13 cellular contexts compared by ENCODE assay signal in genomic region chr1:160127865-160128523, GRCh38. TPM values are rescaled to one million over a fixed set of nuclear protein-coding genes. Genes with fewer than 3 reads are reported as not detected.
A peak's percentile ranks its signal among the peaks of the same experiment; 100 is the strongest.
DNase-seq lines count a peak whose midpoint lies in the region; ATAC-seq, FAIRE-seq and TF ChIP-seq lines count a peak whose summit lies in the region.
"Had no signal": no experiment of that assay in that cellular context is flagged by ENCODE, and none has a peak within 500 bp of the region (broad histone marks: within the 10 kb centered on the region; RNA-seq: fewer than 3 reads in every experiment).

No MANE protein-coding gene starts in this region.

- RAD21 ChIA-PET in HCT116 (lab: Charles Lee; ENCODE audit: low non-redundant PET in 1 of 2, low total read pairs in 2 of 2, uncharacterized antibody in 2 of 2, unreplicated experiment in 2 of 2): no interaction called here

- no peak for FAIRE-seq in HTR-8/SVneo (lab: Jason Lieb, UNC)
- FAIRE-seq: colon, keratinocyte had no signal

- H3K27ac ChIP-seq in HCT116 (ENCODE audit: low read depth, low read length) (no peak overlapping the region), angular gyrus (ENCODE audit: low read depth, low read length) (peak overlapping the region; percentile 72), heart right ventricle (peak overlapping the region; percentile 12 to 88 (median 70)), subcutaneous abdominal adipose tissue (ENCODE audit: low read depth, low read length) (peak overlapping the region; percentile 91)

- H3K4me2 ChIP-seq in HCT116 (ENCODE audit: low read length): 0 out of 2 replicates have a peak overlapping the region, but pooled peaks have one; percentile 14

- no peak overlapping the region for H2AFZ ChIP-seq in HCT116 (ENCODE audit: low read depth, low read length, poor library complexity, severe bottlenecking)

- no peak for TF ChIP-seq CTCF in HCT116 (IDR thresholded peaks at IDR 0.05 in 2 of 3, conservative IDR thresholded peaks at IDR 0.05 in 1 of 3; ENCODE audit: borderline replicate concordance in 1 of 3, insufficient read depth in 1 of 3, low read depth in 2 of 3, low read length in 2 of 3)
- no peak for TF ChIP-seq CTCF in heart right ventricle (IDR thresholded peaks at IDR 0.05)

- no peak for TF ChIP-seq POLR2A in HCT116 (IDR thresholded peaks at IDR 0.05; ENCODE audit: borderline replicate concordance, extremely low read depth, insufficient read depth, insufficient read length)

- H3K4me1 ChIP-seq in HCT116 (ENCODE audit: control insufficient read depth in 1 of 2, insufficient read depth in 2 of 2, low read length in 2 of 2): peaks cover 15 to 31% of the 10 kb centered on the region in 2 experiments
- peaks cover 0 to 98% (median 58%) of the 10 kb centered on the region in 9 donors for H3K4me1 ChIP-seq in heart right ventricle
- H3K4me1 ChIP-seq in subcutaneous abdominal adipose tissue (ENCODE audit: control insufficient read depth in 5 of 5, insufficient read depth in 5 of 5, low read length in 5 of 5): peaks cover 0 to 80% (median 46%) of the 10 kb centered on the region in 5 donors

- H3K9me3 ChIP-seq in HCT116 (ENCODE audit: control insufficient read depth in 1 of 2, insufficient read depth in 1 of 2, low read depth in 1 of 2, low read length in 2 of 2) (no peaks in the 10 kb centered on the region), heart right ventricle (no peaks in the 10 kb centered on the region), subcutaneous abdominal adipose tissue (ENCODE audit: control insufficient read depth in 5 of 5, low read length in 5 of 5) (no peaks in the 10 kb centered on the region)

- H3K4me3 ChIP-seq in HCT116 (replicated peaks in 1 of 2; ENCODE audit: low read depth in 1 of 2, low read length in 2 of 2) (no peak overlapping the region), heart right ventricle (no peak overlapping the region), subcutaneous abdominal adipose tissue (ENCODE audit: low read depth in 1 of 5, low read length in 5 of 5) (no peak overlapping the region)

- H4K20me1 ChIP-seq in HCT116 (ENCODE audit: insufficient read depth): no peaks in the 10 kb centered on the region

- 0 out of 2 replicates have a peak, but pooled peaks cover 2% of the 10 kb centered on the region for H3K9me2 ChIP-seq in HCT116 (ENCODE audit: insufficient read depth)

- intact Hi-C loops in HCT116 (cut with micrococcal nuclease): no loop called here
- intact Hi-C loops in heart right ventricle (cut with DNase I): no loop called here

- H3K9ac ChIP-seq in HCT116 (ENCODE audit: low read length): no peak overlapping the region
- peak overlapping the region in 2 of 5 donors; percentile 23 to 35 for H3K9ac ChIP-seq in subcutaneous abdominal adipose tissue (ENCODE audit: low read length in 5 of 5)

- POLR2A ChIA-PET in HCT116 (lab: Charles Lee): interaction anchor here (1.2 kb wide), 1 partner anchor 20 kb away, joined by 3 read pairs; no protein-coding TSS in a partner anchor

- H3K36me3 ChIP-seq in HCT116 (ENCODE audit: control insufficient read depth in 1 of 2, insufficient read depth in 2 of 2, low read length in 2 of 2): no peaks in the 10 kb centered on the region
- peaks cover 0 to 91% (median 4%) of the 10 kb centered on the region in 9 donors for H3K36me3 ChIP-seq in heart right ventricle
- H3K36me3 ChIP-seq in subcutaneous abdominal adipose tissue (ENCODE audit: control insufficient read depth in 5 of 5, insufficient read depth in 5 of 5, low read length in 5 of 5): peaks cover 0 to 8% (median 0%) of the 10 kb centered on the region in 5 donors

- DNase-seq in HCT116 (ENCODE audit: low read depth, low spot score) (no peak), heart right ventricle (peak in 1 of 2 donors; percentile 33), HTR-8/SVneo (ENCODE audit: insufficient read length, low spot score) (no peak)
- DNase-seq: NCI-H524, T-helper 17 cell had no signal

- CTCF ChIA-PET in HCT116 (lab: Charles Lee): interaction anchor here (1.0 to 1.4 kb wide), 2 partner anchors 19 to 27 kb away, joined by 3 to 4 read pairs; no protein-coding TSS in a partner anchor

- TF ChIP-seq RAD21 in HCT116 (IDR thresholded peaks at IDR 0.05; ENCODE audit: low read depth): no peak

- H3K79me2 ChIP-seq in HCT116 (ENCODE audit: insufficient read depth, low read length): no peaks in the 10 kb centered on the region

- WGBS in heart right ventricle, 2 donors: 43 to 56% methylated on average over 7 of the region's 7 CpGs

- no TSS peak for BruUV-seq in HCT116 (replicated peaks; lab: Mats Ljungman, UMichigan)

- H3K27me3 ChIP-seq in HCT116 (ENCODE audit: insufficient read depth, low read length): no peaks in the 10 kb centered on the region
- no peaks in the 10 kb centered on the region for H3K27me3 ChIP-seq in heart right ventricle
- no peaks in the 10 kb centered on the region for H3K27me3 ChIP-seq in subcutaneous abdominal adipose tissue (ENCODE audit: control insufficient read depth in 5 of 5, insufficient read depth in 4 of 5, low read length in 5 of 5)

- ATAC-seq in HCT116 (peak; percentile 32; the same call in 1 of the 2 replicates), heart right ventricle (peak in 6 of 8 donors; percentile 6 to 75 (median 50)), HG03159 (IDR thresholded peaks at IDR 0.05; ENCODE audit: unreplicated experiment) (no peak), HG03135 (IDR thresholded peaks at IDR 0.05; ENCODE audit: unreplicated experiment) (no peak)
- ATAC-seq: T-helper 17 cell had no signal

TF ChIP-seq in HCT116, 20 proteins besides CTCF, POLR2A, EP300 and RAD21:
- no peak for TF ChIP-seq ATF3 (IDR thresholded peaks at IDR 0.05)
- no peak for TF ChIP-seq ZBTB33 (IDR thresholded peaks at IDR 0.05; ENCODE audit: extremely low read depth, insufficient replicate concordance, low read length)
- TF ChIP-seq EZH2phosphoT487 (IDR thresholded peaks at IDR 0.05; ENCODE audit: borderline replicate concordance): no peak

RNA-seq across cellular contexts. Expression of gene ATP1A2, which starts 12.4 kb away (rescaled TPM):
- total RNA-seq in HCT116 (2021; ENCODE audit: unreplicated experiment): not detected
- 0.01 TPM in 1 of 2 replicates, not detected in the other for polyA plus RNA-seq in HCT116 (2012)
- total RNA-seq in heart right ventricle: 100 to 1,000 TPM; 108 to 342 (median 207) TPM
- 10 to 100 TPM; 14.2 to 83.8 TPM for polyA plus RNA-seq in heart right ventricle
- total RNA-seq: pulmonary artery endothelial cell, T-helper 17 cell had no signal
- polyA plus RNA-seq: IgD-negative memory B cell, keratinocyte had no signal

RNA-seq across cellular contexts. Expression of gene ATP1A4, which starts 23.4 kb away (rescaled TPM):
- total RNA-seq in HCT116 (2021; ENCODE audit: unreplicated experiment) (not detected), heart right ventricle (1 to 10 TPM in 1 of 10 donors, under 1 TPM in 4, not detected in 5; 0.14 to 1.5 (median 0.50) TPM)
- polyA plus RNA-seq in HCT116 (2012): not detected in 2 replicates
- under 1 TPM; 0.04 to 0.29 TPM for polyA plus RNA-seq in heart right ventricle
- total RNA-seq: pulmonary artery endothelial cell had no signal
- polyA plus RNA-seq: IgD-negative memory B cell, keratinocyte had no signal

RNA-seq across cellular contexts. Expression of gene IGSF8, which starts 29.6 kb away (rescaled TPM):
- total RNA-seq in HCT116 (2021; ENCODE audit: unreplicated experiment): 35.6 TPM
- polyA plus RNA-seq in HCT116 (2012): 43.9 and 49.6 TPM in 2 replicates
- 10 to 100 TPM; 17.0 to 42.2 (median 20.6) TPM for total RNA-seq in heart right ventricle
- 10 to 100 TPM; 13.4 to 27.1 TPM for polyA plus RNA-seq in heart right ventricle

RNA-seq across cellular contexts. Expression of gene KCNJ9, which starts 46.7 kb away (rescaled TPM):
- total RNA-seq in HCT116 (2021; ENCODE audit: unreplicated experiment): 0.05 TPM
- polyA plus RNA-seq in HCT116 (2012): 0.05 and 0.06 TPM in 2 replicates
- total RNA-seq in heart right ventricle: under 1 TPM in 3 of 10 donors, not detected in 7; 0.06 to 0.09 (median 0.07) TPM
- polyA plus RNA-seq in heart right ventricle: under 1 TPM in 1 of 2 donors, not detected in 1; 0.01 TPM
- total RNA-seq: pulmonary artery endothelial cell, T-helper 17 cell had no signal
- polyA plus RNA-seq: IgD-negative memory B cell, keratinocyte had no signal

RNA-seq across cellular contexts. Expression of gene KCNJ10, which starts 58.0 kb away (rescaled TPM):
- 0.57 TPM for total RNA-seq in HCT116 (2021; ENCODE audit: unreplicated experiment)
- 0.12 TPM in 2 replicates for polyA plus RNA-seq in HCT116 (2012)
- total RNA-seq in heart right ventricle: 1 to 10 TPM in 1 of 10 donors, not detected in 9; 1.9 TPM
- under 1 TPM in 1 of 2 donors, not detected in 1; 0.09 TPM for polyA plus RNA-seq in heart right ventricle
- total RNA-seq: pulmonary artery endothelial cell, T-helper 17 cell had no signal
- polyA plus RNA-seq: IgD-negative memory B cell, keratinocyte had no signal

Comparison
In these comparisons a context has a peak if more than half of its experiments do, and no peak if none do; other contexts are left out.
1. ATAC-seq: peak in HCT116 (single experiment) and heart right ventricle (6 of 8); none in HG03159 (single experiment) and HG03135 (single experiment).
2. RNA of gene ATP1A2, which starts 12.4 kb away (total RNA-seq): 108 to 342 TPM in heart right ventricle; not detected in HCT116 (single experiment); every median in the first group is over 100 times any median in the second.